In genomic region chr10:119162693-119163092, GRCh38 we compare ENCODE assay signal across 15 cellular contexts.
"Had no signal": no experiment of that assay in that cellular context is flagged by ENCODE, and none has a peak within 500 bp of the region (broad histone marks: within the 10 kb centered on the region; RNA-seq: fewer than 3 reads in every experiment).

No MANE protein-coding gene starts in this region.

- H3K4me3 Mint-ChIP-seq: activated B cell treated with CpG ODN at 0.5 μM for 24 hours; activated naive CD4-positive, alpha-beta T cell treated with anti-CD3 and anti-CD28 coated beads, Interleukin-2, amount 10 ng/mL, durations not matched to agents 7 days and 5 days; activated T-helper 1 cell treated with anti-CD3 and anti-CD28 coated beads, Interleukin-12 subunit alpha, Interleukin-12 subunit beta, Interleukin-2, Interleukin-4 antibody, amounts not matched to agents 30 ng/mL and 10 ng/mL and 1 ng/mL, durations not matched to agents 14 hours and 24 hours and 36 hours; endodermal cell; stimulated activated effector memory CD8-positive, alpha-beta T cell treated with anti-CD3 and anti-CD28 coated beads, Interleukin-12 subunit alpha, Interleukin-12 subunit beta, amount 100 ng/mL, for 72 hours had no signal

- DNase-seq: activated B cell treated with CpG ODN at 0.5 μM for 24 hours; activated CD4-positive, alpha-beta T cell treated with anti-CD3 and anti-CD28 coated beads, Interleukin-2, amount 50 U/mL, for 1 hour; activated naive CD4-positive, alpha-beta T cell treated with anti-CD3 and anti-CD28 coated beads, Interleukin-2, amount 10 ng/mL, durations not matched to agents 7 days and 5 days; endodermal cell; glutamatergic neuron; left cardiac atrium; naive thymus-derived CD8-positive, alpha-beta T cell; substantia nigra; T-helper 1 cell; upper lobe of right lung had no signal

- ATAC-seq: esophagus mucosa; left cardiac atrium; naive thymus-derived CD8-positive, alpha-beta T cell; stimulated activated effector memory CD8-positive, alpha-beta T cell treated with anti-CD3 and anti-CD28 coated beads, Interleukin-12 subunit alpha, Interleukin-12 subunit beta, amount 100 ng/mL, for 72 hours; upper lobe of right lung had no signal

- H3K9me3 Mint-ChIP-seq: activated B cell treated with CpG ODN at 0.5 μM for 24 hours; activated naive CD4-positive, alpha-beta T cell treated with anti-CD3 and anti-CD28 coated beads, Interleukin-2, amount 10 ng/mL, durations not matched to agents 7 days and 5 days; activated T-helper 1 cell treated with anti-CD3 and anti-CD28 coated beads, Interleukin-12 subunit alpha, Interleukin-12 subunit beta, Interleukin-2, Interleukin-4 antibody, amounts not matched to agents 30 ng/mL and 10 ng/mL and 1 ng/mL, durations not matched to agents 14 hours and 24 hours and 36 hours; brain; endodermal cell; naive thymus-derived CD8-positive, alpha-beta T cell; stimulated activated effector memory CD8-positive, alpha-beta T cell treated with anti-CD3 and anti-CD28 coated beads, Interleukin-12 subunit alpha, Interleukin-12 subunit beta, amount 100 ng/mL, for 72 hours had no signal

- H3K27me3 Mint-ChIP-seq: activated B cell treated with CpG ODN at 0.5 μM for 24 hours; activated naive CD4-positive, alpha-beta T cell treated with anti-CD3 and anti-CD28 coated beads, Interleukin-2, amount 10 ng/mL, durations not matched to agents 7 days and 5 days; naive thymus-derived CD8-positive, alpha-beta T cell; progenitor cell of endocrine pancreas had no signal

- H3K27ac Mint-ChIP-seq: activated B cell treated with CpG ODN at 0.5 μM for 24 hours; activated naive CD4-positive, alpha-beta T cell treated with anti-CD3 and anti-CD28 coated beads, Interleukin-2, amount 10 ng/mL, durations not matched to agents 7 days and 5 days; activated T-helper 1 cell treated with anti-CD3 and anti-CD28 coated beads, Interleukin-12 subunit alpha, Interleukin-12 subunit beta, Interleukin-2, Interleukin-4 antibody, amounts not matched to agents 30 ng/mL and 10 ng/mL and 1 ng/mL, durations not matched to agents 14 hours and 24 hours and 36 hours; endodermal cell; stimulated activated effector memory CD8-positive, alpha-beta T cell treated with anti-CD3 and anti-CD28 coated beads, Interleukin-12 subunit alpha, Interleukin-12 subunit beta, amount 100 ng/mL, for 72 hours had no signal
